Comparison of ENCODE assay signal across 8 cellular contexts in genomic region chr17:76452102-76452645, GRCh38. TPM values are rescaled to one million over a fixed set of nuclear protein-coding genes. Genes with fewer than 3 reads are reported as not detected.
DNase-seq lines count a peak whose midpoint lies in the region; ATAC-seq and TF ChIP-seq lines count a peak whose summit lies in the region.

No MANE protein-coding gene starts in this region.

- H3K4me1 Mint-ChIP-seq in endothelial cell (ENCODE audit: unreplicated experiment) (peaks cover 21% of the 10 kb centered on the region), nephron (peaks cover 43% of the 10 kb centered on the region)

- peaks cover 3% of the 10 kb centered on the region for H3K27me3 Mint-ChIP-seq in endothelial cell (ENCODE audit: unreplicated experiment)
- H3K27me3 Mint-ChIP-seq in nephron (ENCODE audit: low read depth) = no peaks in the 10 kb centered on the region

- H3K36me3 Mint-ChIP-seq in endothelial cell (ENCODE audit: low read depth, unreplicated experiment) (no peaks in the 10 kb centered on the region), nephron (ENCODE audit: low read depth) (no peaks in the 10 kb centered on the region)

- H3K4me3 Mint-ChIP-seq in endothelial cell (ENCODE audit: unreplicated experiment) = peak overlapping the region; percentile 94
- peak overlapping the region; percentile 91 to 94 (median 91) for H3K4me3 Mint-ChIP-seq in nephron

- DNase-seq in CD1c-positive myeloid dendritic cell (ENCODE audit: extremely low spot score) = peak; percentile 33
- peak; percentile 19 for DNase-seq in RPMI8226
- peak; percentile 47 for DNase-seq in endothelial cell (ENCODE audit: low spot score)
- no peak for DNase-seq in C1 segment of cervical spinal cord (lab: John Stamatoyannopoulos, UW)
- DNase-seq in NCI-H226 = no peak
- no peak for DNase-seq in NCI-H146 treated with DMSO at 0.1 percent for 48 hours (lab: John Stamatoyannopoulos, UW; ENCODE audit: unreplicated experiment)

- peak; percentile 2 for ATAC-seq in GM21576 (IDR thresholded peaks at IDR 0.05; ENCODE audit: unreplicated experiment)

- H3K9me3 Mint-ChIP-seq in endothelial cell (ENCODE audit: unreplicated experiment) (no peaks in the 10 kb centered on the region), nephron (no peaks in the 10 kb centered on the region)

- no peak for TF ChIP-seq CTCF in endothelial cell (IDR thresholded peaks at IDR 0.05; ENCODE audit: unreplicated experiment)
- TF ChIP-seq CTCF in nephron (IDR thresholded peaks at IDR 0.05; ENCODE audit: unreplicated experiment in 3 of 3) = no peak

- no peak overlapping the region for H3K27ac Mint-ChIP-seq in endothelial cell (ENCODE audit: unreplicated experiment)
- no peak overlapping the region for H3K27ac Mint-ChIP-seq in nephron

RNA-seq across cellular contexts. Expression of gene UBE2O, which starts 0.8 kb away (rescaled TPM):
- total RNA-seq in endothelial cell (ENCODE audit: unreplicated experiment) = 49.0 TPM

RNA-seq across cellular contexts. Expression of gene AANAT, which starts 15.2 kb away (rescaled TPM):
- not detected for total RNA-seq in endothelial cell (ENCODE audit: unreplicated experiment)

RNA-seq across cellular contexts. Expression of gene RHBDF2, which starts 49.0 kb away (rescaled TPM):
- total RNA-seq in endothelial cell (ENCODE audit: unreplicated experiment) = 39.3 TPM

Comparison
In these comparisons a context has a peak if more than half of its experiments do, and no peak if none do; other contexts are left out.
1. DNase-seq: peak in CD1c-positive myeloid dendritic cell (single experiment), RPMI8226 (single experiment) and endothelial cell (single experiment); none in C1 segment of cervical spinal cord (0 of 14), NCI-H226 (single experiment) and NCI-H146 treated with DMSO at 0.1 percent for 48 hours (single experiment).